ENCODE assay signal across 1 cellular context in genomic region chr3:31573460-31573779, GRCh38.
TF ChIP-seq lines count a peak whose summit lies in the region.

No MANE protein-coding gene starts in this region.

TF ChIP-seq in SK-N-SH treated with all-trans-retinoic acid at 6 μM for 48 hours, 23 proteins besides CTCF, POLR2A, EP300 and RAD21 (continued from another document):
- TF ChIP-seq RARB (CRISPR knock-in tag; IDR thresholded peaks at IDR 0.05) (no peak), ZFP3 (CRISPR knock-in tag; IDR thresholded peaks at IDR 0.05) (no peak), ZNF8 (CRISPR knock-in tag; IDR thresholded peaks at IDR 0.05) (no peak), BACH2 (CRISPR knock-in tag; IDR thresholded peaks at IDR 0.05; ENCODE audit: borderline replicate concordance) (no peak), ISL1 (CRISPR knock-in tag; IDR thresholded peaks at IDR 0.05) (no peak)
